ENCODE assay signal across 8 cellular contexts in genomic region chr21:35227774-35228173, GRCh38.
A peak's percentile ranks its signal among the peaks of the same experiment; 100 is the strongest.
DNase-seq lines count a peak whose midpoint lies in the region; ATAC-seq, FAIRE-seq and TF ChIP-seq lines count a peak whose summit lies in the region.

No MANE protein-coding gene starts in this region.

- no peaks in the 10 kb centered on the region for H3K79me2 ChIP-seq in GM12878 (ENCODE audit: control insufficient read depth, insufficient read depth, low read length)

- no peak for TF ChIP-seq EP300 in GM12878 (IDR thresholded peaks at IDR 0.05; ENCODE audit: borderline replicate concordance in 1 of 2, control insufficient read depth in 1 of 2, low read depth in 2 of 2, low read length in 2 of 2)
- TF ChIP-seq EP300 in gastroesophageal sphincter (IDR thresholded peaks at IDR 0.05), result no peak

- peak; percentile 30 for ATAC-seq in GM21529 (IDR thresholded peaks at IDR 0.05; ENCODE audit: unreplicated experiment)
- ATAC-seq in GM12878, result peak; percentile 55
- ATAC-seq in HG02588 (IDR thresholded peaks at IDR 0.05; ENCODE audit: unreplicated experiment), result no peak
- ATAC-seq in gastroesophageal sphincter, result no peak

- RAD21 ChIA-PET in GM12878 (lab: Charles Lee; ENCODE audit: unreplicated experiment), result no interaction called here

- H4K20me1 ChIP-seq in GM12878 (ENCODE audit: control insufficient read depth, insufficient read depth), result no peaks in the 10 kb centered on the region

- H3K9me3 ChIP-seq in GM12878 (replicated peaks; ENCODE audit: control insufficient read depth, insufficient read depth, low read length), result no peaks in the 10 kb centered on the region
- no peaks in the 10 kb centered on the region for H3K9me3 ChIP-seq in gastroesophageal sphincter
- no peaks in the 10 kb centered on the region for H3K9me3 ChIP-seq in uterus

- TF ChIP-seq CTCF in GM12865 (IDR thresholded peaks at IDR 0.05; ENCODE audit: insufficient read depth, low read depth, low read length, missing control alignments) (no peak), GM12878 (IDR thresholded peaks at IDR 0.05 in 2 of 3, conservative IDR thresholded peaks at IDR 0.05 in 1 of 3; ENCODE audit: control insufficient read depth in 2 of 3, extremely low read depth in 1 of 3, insufficient read depth in 1 of 3, low read depth in 3 of 3, low read length in 3 of 3) (no peak), gastroesophageal sphincter (IDR thresholded peaks at IDR 0.05) (no peak), uterus (IDR thresholded peaks at IDR 0.05) (no peak)

- H3K4me2 ChIP-seq in GM12878 (ENCODE audit: control insufficient read depth, insufficient read depth), result peak overlapping the region; percentile 91

- peak; percentile 48 for DNase-seq in GM12865 (ENCODE audit: low read depth)
- peak; percentile 60 for DNase-seq in NCI-H1417 treated with DMSO at 0.1 percent for 48 hours (lab: John Stamatoyannopoulos, UW)
- DNase-seq in GM12878 (ENCODE audit: low read depth, low spot score), result no peak
- no peak for DNase-seq in uterus
- DNase-seq in HuH-7.5 (ENCODE audit: low spot score), result no peak

- H3K9ac ChIP-seq in GM12878 (ENCODE audit: control insufficient read depth, insufficient read depth, low read length), result peak overlapping the region; percentile 28; the same call in 1 of the 2 replicates

- intact Hi-C loops in GM12878 (cut with micrococcal nuclease; ENCODE audit: unreplicated experiment) (no loop called here), uterus (cut with DNase I; ENCODE audit: low total_unique reads) (no loop called here)

- SMC1A ChIA-PET in GM12878 (lab: Charles Lee; ENCODE audit: uncharacterized antibody, unreplicated experiment), result no interaction called here

- WGBS in GM12878 (ENCODE audit: insufficient coverage, insufficient replicate concordance, low lambda C conversion rate, missing lambda C conversion rate), result 1% methylated on average over 5 of the region's 5 CpGs
- WGBS in gastroesophageal sphincter (ENCODE audit: low coverage in 1 of 2), 2 donors, result 78 to 83% methylated on average over 4 to 5 of the region's 5 CpGs

- POLR2A ChIA-PET in GM12878 (lab: Charles Lee), result no interaction called here

- H3K4me3 ChIP-seq in GM12865 (ENCODE audit: low read depth, low read length), result no peak overlapping the region
- H3K4me3 ChIP-seq in GM12878, result 0 out of 2 replicates have a peak overlapping the region, but pooled peaks have one; percentile 1
- H3K4me3 ChIP-seq in gastroesophageal sphincter, result no peak overlapping the region
- no peak overlapping the region for H3K4me3 ChIP-seq in uterus

- no peak for TF ChIP-seq POLR2A in GM12878 (IDR thresholded peaks at IDR 0.05; ENCODE audit: low read depth, low read length)
- TF ChIP-seq POLR2A in gastroesophageal sphincter (IDR thresholded peaks at IDR 0.05), result no peak
- TF ChIP-seq POLR2A in uterus (IDR thresholded peaks at IDR 0.05), result no peak

- FAIRE-seq in GM12878 (lab: Jason Lieb, UNC), result no peak

- no TSS peak for BruUV-seq in GM12878 (replicated peaks; lab: Mats Ljungman, UMichigan)

- no peak for TF ChIP-seq RAD21 in GM12878 (IDR thresholded peaks at IDR 0.05; ENCODE audit: insufficient read depth, low read depth, low read length)

- CTCF ChIA-PET in GM12878 (lab: Yijun Ruan, JAX), result no interaction called here

- in situ Hi-C loops in GM12878 (cut with MboI), result no loop called here

- peak overlapping the region; percentile 35; the same call in 1 of the 2 replicates for H2AFZ ChIP-seq in GM12878 (ENCODE audit: control insufficient read depth, low read depth, low read length)

- H3K27ac ChIP-seq in GM12878 (ENCODE audit: control insufficient read depth, insufficient read depth) (peak overlapping the region; percentile 37; the same call in 1 of the 2 replicates), gastroesophageal sphincter (no peak overlapping the region), uterus (no peak overlapping the region)

- H3K4me1 ChIP-seq in GM12878 (ENCODE audit: control insufficient read depth, insufficient read depth, low read length) (peaks cover 20% of the 10 kb centered on the region), gastroesophageal sphincter (no peaks in the 10 kb centered on the region), uterus (no peaks in the 10 kb centered on the region)

- H3K27me3 ChIP-seq in GM12878 (replicated peaks in 1 of 2; ENCODE audit: control insufficient read depth in 2 of 2, insufficient read depth in 2 of 2, low read length in 1 of 2), result no peaks in the 10 kb centered on the region
- peaks cover 5% of the 10 kb centered on the region for H3K27me3 ChIP-seq in gastroesophageal sphincter
- no peaks in the 10 kb centered on the region for H3K27me3 ChIP-seq in uterus

- H3K36me3 ChIP-seq in GM12878 (ENCODE audit: control insufficient read depth in 2 of 2, insufficient read depth in 2 of 2, low read length in 1 of 2), result no peaks in the 10 kb centered on the region
- H3K36me3 ChIP-seq in gastroesophageal sphincter, result no peaks in the 10 kb centered on the region
- no peaks in the 10 kb centered on the region for H3K36me3 ChIP-seq in uterus

TF ChIP-seq in GM12878, 131 proteins besides CTCF, POLR2A, EP300 and RAD21:
- TF ChIP-seq TCF3 (IDR thresholded peaks at IDR 0.05; ENCODE audit: borderline replicate concordance, insufficient read depth, low read depth, low read length) (peak; percentile 84; the same call in 1 of the 2 replicates), TCF12 (IDR thresholded peaks at IDR 0.05; ENCODE audit: low read depth, low read length) (peak; percentile 56; the same call in 1 of the 2 replicates), POLR2AphosphoS2 (IDR thresholded peaks at IDR 0.05; ENCODE audit: low read depth, low read length) (no peak)
TF ChIP-seq in GM12878: peak in this region for 2.

Comparison
In these comparisons a context has a peak if more than half of its experiments do, and no peak if none do; other contexts are left out.
1. DNase-seq: peak in GM12865 (single experiment) and NCI-H1417 treated with DMSO at 0.1 percent for 48 hours (single experiment); none in GM12878 (single experiment), uterus (0 of 2) and HuH-7.5 (single experiment).
2. ATAC-seq: peak in GM21529 (single experiment) and GM12878 (single experiment); none in HG02588 (single experiment) and gastroesophageal sphincter (single experiment).